22 cellular contexts compared by ENCODE assay signal in the genomic region with DNA sequence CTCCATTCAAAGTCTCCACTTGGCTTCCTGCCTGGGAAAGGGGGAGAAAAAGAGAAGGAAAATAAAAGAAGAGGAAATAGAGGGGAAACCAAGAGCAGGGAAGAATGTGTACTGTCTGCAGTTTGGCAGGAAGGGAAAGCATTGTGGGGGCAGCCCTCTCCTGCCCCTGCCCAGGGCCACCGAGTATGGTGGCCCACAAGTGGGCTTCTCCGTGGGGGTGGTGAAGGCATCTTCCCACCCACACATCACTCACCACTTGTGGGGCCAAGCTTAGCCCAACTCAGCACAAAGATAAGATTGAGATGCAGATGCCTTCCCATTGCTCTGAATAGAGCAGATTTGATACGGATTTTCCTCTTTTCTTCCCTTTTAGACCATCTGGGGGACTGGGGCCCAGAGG.
"Had no signal": no experiment of that assay in that cellular context is flagged by ENCODE, and none has a peak within 500 bp of the region (broad histone marks: within the 10 kb centered on the region; RNA-seq: fewer than 3 reads in every experiment).

No MANE protein-coding gene starts in this region.

- H3K4me3 ChIP-seq: colonic mucosa, left lung, tibial nerve had no signal

- H3K36me3 ChIP-seq: colonic mucosa, left lung, tibial nerve had no signal

- H3K4me1 Mint-ChIP-seq: natural killer cell had no signal

- H3K9me3 ChIP-seq: colonic mucosa, left lung, tibial nerve had no signal

- H3K27ac Mint-ChIP-seq: activated naive CD8-positive, alpha-beta T cell; activated T-helper 1 cell treated with anti-CD3 and anti-CD28 coated beads, Interleukin-12 subunit alpha, Interleukin-12 subunit beta, Interleukin-2, Interleukin-4 antibody, amounts not matched to agents 30 ng/mL and 10 ng/mL and 1 ng/mL, durations not matched to agents 14 hours and 24 hours and 36 hours; natural killer cell; T-helper 1 cell treated with Interleukin-12 subunit alpha and Interleukin-12 subunit beta and Interleukin-4 antibody, amounts not matched to agents 30 μg/mL and 1 μg/mL, for 36 hours had no signal

- ATAC-seq: natural killer cell had no signal

- FAIRE-seq: endometrium, kidney had no signal

- H3K9me3 Mint-ChIP-seq: activated T-helper 1 cell treated with anti-CD3 and anti-CD28 coated beads, Interleukin-12 subunit alpha, Interleukin-12 subunit beta, Interleukin-2, Interleukin-4 antibody, amounts not matched to agents 30 ng/mL and 10 ng/mL and 1 ng/mL, durations not matched to agents 14 hours and 24 hours and 36 hours; natural killer cell; T-helper 1 cell treated with Interleukin-12 subunit alpha and Interleukin-12 subunit beta and Interleukin-4 antibody, amounts not matched to agents 30 μg/mL and 1 μg/mL, for 36 hours had no signal

- H3K27me3 ChIP-seq: colonic mucosa, left lung, tibial nerve had no signal

- DNase-seq: activated CD4-positive, alpha-beta T cell treated with anti-CD3 and anti-CD28 coated beads, Interleukin-2, amount 50 U/mL, for 4 hours; activated gamma-delta T cell treated with Interleukin-2 at 50 U/mL for 16 hours; activated T-cell treated with anti-CD3 and anti-CD28 coated beads for 4 hours; caudate nucleus; colonic mucosa; erythroblast; foreskin melanocyte; glutamatergic neuron; natural killer cell; nucleus accumbens; retina; stimulated activated CD4-positive, alpha-beta T cell treated with anti-CD3 and anti-CD28 coated beads, Interleukin-12 subunit alpha, Interleukin-12 subunit beta, amount 100 ng/mL, for 4 hours; stimulated activated CD4-positive, alpha-beta T cell treated with anti-CD3 and anti-CD28 coated beads, Interleukin-1b, Interleukin-23, amount 100 ng/mL, for 48 hours; stimulated activated CD8-positive, alpha-beta memory T cell treated with anti-CD3 and anti-CD28 coated beads, Interleukin-4, amount 100 ng/mL, for 48 hours; stimulated activated naive CD4-positive, alpha-beta T cell had no signal

- H3K36me3 Mint-ChIP-seq: activated naive CD8-positive, alpha-beta T cell; natural killer cell had no signal

- H3K4me3 Mint-ChIP-seq: activated naive CD8-positive, alpha-beta T cell; activated T-helper 1 cell treated with anti-CD3 and anti-CD28 coated beads, Interleukin-12 subunit alpha, Interleukin-12 subunit beta, Interleukin-2, Interleukin-4 antibody, amounts not matched to agents 30 ng/mL and 10 ng/mL and 1 ng/mL, durations not matched to agents 14 hours and 24 hours and 36 hours; natural killer cell; T-helper 1 cell treated with Interleukin-12 subunit alpha and Interleukin-12 subunit beta and Interleukin-4 antibody, amounts not matched to agents 30 μg/mL and 1 μg/mL, for 36 hours had no signal

- H3K4me1 ChIP-seq: colonic mucosa had no signal

- H3K27ac ChIP-seq: colonic mucosa had no signal
